ENCODE assay signal across 19 cellular contexts in genomic region chr10:5956146-5956914, GRCh38. TPM values are rescaled to one million over a fixed set of nuclear protein-coding genes. Genes with fewer than 3 reads are reported as not detected.
"Had no signal": no experiment of that assay in that cellular context is flagged by ENCODE, and none has a peak within 500 bp of the region (broad histone marks: within the 10 kb centered on the region; RNA-seq: fewer than 3 reads in every experiment).

No MANE protein-coding gene starts in this region.

- H3K27me3 ChIP-seq: esophagus squamous epithelium, right atrium auricular region had no signal

- H3K4me3 ChIP-seq: esophagus squamous epithelium, prostate gland, right atrium auricular region, smooth muscle cell had no signal

- DNase-seq: activated CD4-positive, alpha-beta T cell treated with anti-CD3 and anti-CD28 coated beads, Interleukin-2, amount 10 ng/mL, durations not matched to agents 24 days and 14 days; activated CD8-positive, alpha-beta T cell treated with anti-CD3 and anti-CD28 coated beads for 36 hours; activated naive CD4-positive, alpha-beta T cell treated with anti-CD3 and anti-CD28 coated beads, Interleukin-2, amount 10 ng/mL, durations not matched to agents 7 days and 5 days; activated naive CD8-positive, alpha-beta T cell treated with anti-CD3 and anti-CD28 coated beads, Interleukin-2, amount 50 U/mL, for 24 hours; activated T-cell treated with anti-CD3 and anti-CD28 coated beads, Interleukin-2, amount 50 U/mL, for 1 hour; effector CD8-positive, alpha-beta T cell; esophagus squamous epithelium; midbrain; stimulated activated CD4-positive, alpha-beta T cell treated with anti-CD3 and anti-CD28 coated beads, Interleukin-4, amount 100 ng/mL, for 24 hours; T-helper 1 cell; T1000 had no signal

- H3K36me3 ChIP-seq: prostate gland, right atrium auricular region had no signal

- H3K9me3 ChIP-seq: esophagus squamous epithelium, prostate gland, right atrium auricular region had no signal

- H3K4me3 Mint-ChIP-seq: activated CD4-positive, alpha-beta T cell treated with anti-CD3 and anti-CD28 coated beads, Interleukin-2, amount 10 ng/mL, durations not matched to agents 24 days and 14 days; activated CD8-positive, alpha-beta T cell treated with anti-CD3 and anti-CD28 coated beads for 36 hours; activated naive CD4-positive, alpha-beta T cell treated with anti-CD3 and anti-CD28 coated beads, Interleukin-2, amount 10 ng/mL, durations not matched to agents 7 days and 5 days; activated naive CD8-positive, alpha-beta T cell treated with anti-CD3 and anti-CD28 coated beads, Interleukin-2, amount 50 U/mL, for 24 hours; dendritic cell treated with granulocyte-macrophage colony-stimulating factor and Interleukin-4, amounts not matched to agents 40 ng/mL and 50 ng/mL, for 4 days; stimulated activated memory B cell treated with anti-CD40 and anti-IgM and Interleukin-4, amounts not matched to agents 10 μg/mL and 1 μg/mL and 100 μg/mL, for 72 hours had no signal

- H3K27me3 Mint-ChIP-seq: activated CD4-positive, alpha-beta T cell treated with anti-CD3 and anti-CD28 coated beads, Interleukin-2, amount 10 ng/mL, durations not matched to agents 24 days and 14 days; activated CD8-positive, alpha-beta T cell treated with anti-CD3 and anti-CD28 coated beads for 36 hours; activated naive CD4-positive, alpha-beta T cell treated with anti-CD3 and anti-CD28 coated beads, Interleukin-2, amount 10 ng/mL, durations not matched to agents 7 days and 5 days; activated naive CD8-positive, alpha-beta T cell treated with anti-CD3 and anti-CD28 coated beads, Interleukin-2, amount 50 U/mL, for 24 hours; dendritic cell treated with granulocyte-macrophage colony-stimulating factor and Interleukin-4, amounts not matched to agents 40 ng/mL and 50 ng/mL, for 4 days; stimulated activated memory B cell treated with anti-CD40 and anti-IgM and Interleukin-4, amounts not matched to agents 10 μg/mL and 1 μg/mL and 100 μg/mL, for 72 hours had no signal

- H3K9me3 Mint-ChIP-seq: activated CD4-positive, alpha-beta T cell treated with anti-CD3 and anti-CD28 coated beads, Interleukin-2, amount 10 ng/mL, durations not matched to agents 24 days and 14 days; activated CD8-positive, alpha-beta T cell treated with anti-CD3 and anti-CD28 coated beads for 36 hours; activated naive CD4-positive, alpha-beta T cell treated with anti-CD3 and anti-CD28 coated beads, Interleukin-2, amount 10 ng/mL, durations not matched to agents 7 days and 5 days; activated naive CD8-positive, alpha-beta T cell treated with anti-CD3 and anti-CD28 coated beads, Interleukin-2, amount 50 U/mL, for 24 hours; activated T-helper 2 cell treated with anti-CD3 and anti-CD28 coated beads, Interferon-gamma antibody, Interleukin-2, Interleukin-4, amounts not matched to agents 10 μg/mL and 5 μg/mL and 100 μg/mL, durations not matched to agents 14 hours and 24 hours and 36 hours; dendritic cell treated with granulocyte-macrophage colony-stimulating factor and Interleukin-4, amounts not matched to agents 40 ng/mL and 50 ng/mL, for 4 days; stimulated activated memory B cell treated with anti-CD40 and anti-IgM and Interleukin-4, amounts not matched to agents 10 μg/mL and 1 μg/mL and 100 μg/mL, for 72 hours had no signal

- H3K27ac ChIP-seq: esophagus squamous epithelium, prostate gland, right atrium auricular region had no signal

- H3K4me1 Mint-ChIP-seq: activated CD4-positive, alpha-beta T cell treated with anti-CD3 and anti-CD28 coated beads, Interleukin-2, amount 10 ng/mL, durations not matched to agents 24 days and 14 days; activated naive CD4-positive, alpha-beta T cell treated with anti-CD3 and anti-CD28 coated beads, Interleukin-2, amount 10 ng/mL, durations not matched to agents 7 days and 5 days; activated naive CD8-positive, alpha-beta T cell treated with anti-CD3 and anti-CD28 coated beads, Interleukin-2, amount 50 U/mL, for 24 hours; stimulated activated memory B cell treated with anti-CD40 and anti-IgM and Interleukin-4, amounts not matched to agents 10 μg/mL and 1 μg/mL and 100 μg/mL, for 72 hours had no signal

- H3K27ac Mint-ChIP-seq: activated CD4-positive, alpha-beta T cell treated with anti-CD3 and anti-CD28 coated beads, Interleukin-2, amount 10 ng/mL, durations not matched to agents 24 days and 14 days; activated CD8-positive, alpha-beta T cell treated with anti-CD3 and anti-CD28 coated beads for 36 hours; activated naive CD4-positive, alpha-beta T cell treated with anti-CD3 and anti-CD28 coated beads, Interleukin-2, amount 10 ng/mL, durations not matched to agents 7 days and 5 days; activated naive CD8-positive, alpha-beta T cell treated with anti-CD3 and anti-CD28 coated beads, Interleukin-2, amount 50 U/mL, for 24 hours; activated T-helper 2 cell treated with anti-CD3 and anti-CD28 coated beads, Interferon-gamma antibody, Interleukin-2, Interleukin-4, amounts not matched to agents 10 μg/mL and 5 μg/mL and 100 μg/mL, durations not matched to agents 14 hours and 24 hours and 36 hours; dendritic cell treated with granulocyte-macrophage colony-stimulating factor and Interleukin-4, amounts not matched to agents 40 ng/mL and 50 ng/mL, for 4 days; stimulated activated memory B cell treated with anti-CD40 and anti-IgM and Interleukin-4, amounts not matched to agents 10 μg/mL and 1 μg/mL and 100 μg/mL, for 72 hours had no signal

- ATAC-seq: activated CD8-positive, alpha-beta T cell treated with anti-CD3 and anti-CD28 coated beads for 36 hours; activated naive CD8-positive, alpha-beta T cell treated with anti-CD3 and anti-CD28 coated beads, Interleukin-2, amount 50 U/mL, for 24 hours; left colon; stimulated activated memory B cell treated with anti-CD40 and anti-IgM and Interleukin-4, amounts not matched to agents 10 μg/mL and 1 μg/mL and 100 μg/mL, for 72 hours had no signal

- H3K4me1 ChIP-seq: prostate gland had no signal

RNA-seq across cellular contexts. Expression of gene IL15RA, which starts 21.0 kb away (rescaled TPM):
- polyA plus RNA-seq: neural cell had no signal
